8 cellular contexts compared by ENCODE assay signal in genomic region chr19:19063183-19064097, GRCh38. TPM values are rescaled to one million over a fixed set of nuclear protein-coding genes. Genes with fewer than 3 reads are reported as not detected.
DNase-seq lines count a peak whose midpoint lies in the region; ATAC-seq, FAIRE-seq and TF ChIP-seq lines count a peak whose summit lies in the region.

TSS of gene SLC25A42 (plus strand) at chr19:19063994. CDS start at chr19:19096125, 32,131 bp downstream.

- TF ChIP-seq CTCF in OCI-LY7 (conservative IDR thresholded peaks at IDR 0.05; ENCODE audit: low read length) (no peak), endothelial cell of umbilical vein (IDR thresholded peaks at IDR 0.05; ENCODE audit: extremely low read depth in 1 of 2, insufficient read depth in 1 of 2, low read depth in 1 of 2, low read length in 2 of 2) (no peak)

- H3K9me3 ChIP-seq in OCI-LY7 (ENCODE audit: low read length) (no peaks in the 10 kb centered on the region), endothelial cell of umbilical vein (replicated peaks; ENCODE audit: control insufficient read depth, insufficient read depth, low read length) (no peaks in the 10 kb centered on the region)

- ATAC-seq in GM21526 (IDR thresholded peaks at IDR 0.05; ENCODE audit: low FRiP score, unreplicated experiment), result peak; percentile 80

- DNase-seq in D341Med (ENCODE audit: low spot score) (peak; percentile 98), HuH-7.5 (ENCODE audit: low spot score) (peak; percentile 100), OCI-LY7 (ENCODE audit: low spot score) (peak; percentile 99), activated T-cell treated with anti-CD3 and anti-CD28 coated beads for 1 hour (ENCODE audit: low read depth) (peak; percentile 94), endothelial cell of umbilical vein (ENCODE audit: low read depth, low spot score) (peak; percentile 100), midbrain (lab: John Stamatoyannopoulos, UW) (peak; percentile 100)
- peak; percentile 96 to 98 for DNase-seq in stimulated activated CD8-positive, alpha-beta memory T cell treated with anti-CD3 and anti-CD28 coated beads, Interleukin-2, amount 100 ng/mL, for 1 hour (ENCODE audit: low read depth in 2 of 2)

- peaks cover 26% of the 10 kb centered on the region; the same call in 1 of the 2 replicates for H3K36me3 ChIP-seq in OCI-LY7 (ENCODE audit: insufficient read depth, low read length)
- peaks cover 3% of the 10 kb centered on the region in 2 experiments for H3K36me3 ChIP-seq in endothelial cell of umbilical vein (ENCODE audit: control insufficient read depth in 2 of 2, extremely low read depth in 1 of 2, insufficient read depth in 2 of 2, low read length in 2 of 2)

- dilution Hi-C loops in endothelial cell of umbilical vein (cut with MboI; ENCODE audit: extremely low pct_ligation_motif_present, low sequenced_read_pairs), result no loop called here

- no peaks in the 10 kb centered on the region for H3K9me2 ChIP-seq in OCI-LY7 (ENCODE audit: insufficient read depth, low read length)

- H3K4me2 ChIP-seq in OCI-LY7 (ENCODE audit: low read length) (peak within 1 kb of the TSS; percentile 88), endothelial cell of umbilical vein (ENCODE audit: insufficient read depth, low read length) (peak within 1 kb of the TSS; percentile 75)

- peak; percentile 51 for TF ChIP-seq POLR2A in endothelial cell of umbilical vein (IDR thresholded peaks at IDR 0.05; ENCODE audit: low read depth, low read length)

- H3K9me1 ChIP-seq in endothelial cell of umbilical vein (replicated peaks; ENCODE audit: control insufficient read depth, extremely low read depth, insufficient read depth, low read length), result no peaks in the 10 kb centered on the region

- no peaks in the 10 kb centered on the region for H3K27me3 ChIP-seq in endothelial cell of umbilical vein (ENCODE audit: control insufficient read depth in 2 of 2, insufficient read depth in 2 of 2, low read length in 2 of 2)

- H3K79me2 ChIP-seq in OCI-LY7 (ENCODE audit: insufficient read depth, low read depth, low read length) (peaks cover 17% of the 10 kb centered on the region; the same call in 1 of the 2 replicates), endothelial cell of umbilical vein (ENCODE audit: control insufficient read depth, insufficient read depth, low read length) (no peaks in the 10 kb centered on the region)

- H3K4me1 ChIP-seq in OCI-LY7 (ENCODE audit: insufficient read depth, low read length, poor library complexity, severe bottlenecking) (peaks cover 33% of the 10 kb centered on the region), endothelial cell of umbilical vein (ENCODE audit: control insufficient read depth, extremely low read depth, insufficient read depth, low read length) (peaks cover 21% of the 10 kb centered on the region)

- H3K27ac ChIP-seq in OCI-LY7 (ENCODE audit: low read depth, low read length, poor library complexity, severe bottlenecking) (peak within 1 kb of the TSS; percentile 58), endothelial cell of umbilical vein (ENCODE audit: insufficient read depth, low read depth, low read length) (no peak within 1 kb of the TSS)

- intact Hi-C loops in OCI-LY7 (cut with micrococcal nuclease; ENCODE audit: unreplicated experiment), result loop anchor here (2.0 to 10.0 kb wide), 4 partner anchors 54 to 261 kb away; partner anchors contain the start of genes MAU2, SUGP1 and TMEM161A
- intact Hi-C loops in endothelial cell of umbilical vein (cut with micrococcal nuclease), result loop anchor here (1.0 to 5.0 kb wide), 3 partner anchors 30 to 75 kb away; partner anchors contain the start of genes ARMC6, SUGP2 and TMEM161A

- CTCF ChIA-PET in OCI-LY7 (lab: Charles Lee; ENCODE audit: unreplicated experiment), result no interaction called here
- CTCF ChIA-PET in endothelial cell of umbilical vein (lab: Charles Lee), result interaction anchor here (0.6 to 1.5 kb wide), 7 partner anchors 9 to 111 kb away, joined by 3 to 7 read pairs (median 5); no protein-coding TSS in a partner anchor

- FAIRE-seq in endothelial cell of umbilical vein (lab: Jason Lieb, UNC), result peak; percentile 99

- BruUV-seq in OCI-LY7 (replicated peaks; lab: Mats Ljungman, UMichigan) (no TSS peak), endothelial cell of umbilical vein (replicated peaks; lab: Mats Ljungman, UMichigan) (no TSS peak)

- H3K9ac ChIP-seq in endothelial cell of umbilical vein (replicated peaks; ENCODE audit: extremely low read depth, insufficient read depth, low read length), result peak within 1 kb of the TSS; percentile 19

- POLR2A ChIA-PET in OCI-LY7 (lab: Charles Lee) (interaction anchor here (0.5 to 0.8 kb wide), 3 partner anchors 25 to 147 kb away, joined by 3 to 4 read pairs (median 3); partner anchors contain the start of gene MEF2B), endothelial cell of umbilical vein (lab: Charles Lee) (no interaction called here)

- H2AFZ ChIP-seq in OCI-LY7 (ENCODE audit: low read length) (peak within 1 kb of the TSS; percentile 44; the same call in 1 of the 2 replicates), endothelial cell of umbilical vein (ENCODE audit: low read depth, low read length) (peak within 1 kb of the TSS; percentile 75)

- no peaks in the 10 kb centered on the region for H4K20me1 ChIP-seq in OCI-LY7 (ENCODE audit: insufficient read depth, low read length)
- no peaks in the 10 kb centered on the region for H4K20me1 ChIP-seq in endothelial cell of umbilical vein (replicated peaks; ENCODE audit: control insufficient read depth, extremely low read depth, insufficient read depth, low read length)

- H3K4me3 ChIP-seq in OCI-LY7 (ENCODE audit: low read depth, low read length, poor library complexity, severe bottlenecking), result peak within 1 kb of the TSS; percentile 82
- peak within 1 kb of the TSS; percentile 20 to 52 (median 47) for H3K4me3 ChIP-seq in endothelial cell of umbilical vein (replicated peaks in 1 of 3; ENCODE audit: insufficient read depth in 1 of 3, low read depth in 1 of 3, low read length in 3 of 3)

TF ChIP-seq in endothelial cell of umbilical vein, 7 proteins besides CTCF, POLR2A, EP300 and RAD21:
- TF ChIP-seq FOS (IDR thresholded peaks at IDR 0.05; ENCODE audit: borderline replicate concordance, insufficient read depth, low read length) (no peak), POLR2AphosphoS5 (IDR thresholded peaks at IDR 0.05; ENCODE audit: insufficient read depth, low read depth, low read length) (peak; percentile 74), GATA2 (IDR thresholded peaks at IDR 0.05; ENCODE audit: insufficient read depth, insufficient read length, low read depth, low read length) (no peak)

RNA-seq across cellular contexts. Expression of gene SLC25A42, which starts in this region (rescaled TPM):
- total RNA-seq in OCI-LY7 (2014; rRNA removed; shearing (Covaris generic)), result 12.9 and 13.8 TPM in 2 replicates
- total RNA-seq in OCI-LY7 (2022) (23.4 and 25.2 TPM in 2 replicates), endothelial cell of umbilical vein (6.2 and 8.2 TPM in 2 replicates)
- 6.3 and 7.2 TPM in 2 replicates for polyA plus RNA-seq in endothelial cell of umbilical vein
- polyA plus RNA-seq in endothelial cell of umbilical vein (2011; cell fraction: cytosol; rRNA removed), result 3.8 and 6.0 TPM in 2 replicates
- 10.0 and 11.2 TPM in 2 replicates for polyA plus RNA-seq in endothelial cell of umbilical vein (2011; cell fraction: nucleus; rRNA removed)
- polyA plus RNA-seq in endothelial cell of umbilical vein (2012), result 6.1 and 6.5 TPM in 2 replicates
- 4.0 and 7.4 TPM in 2 replicates for polyA minus RNA-seq in endothelial cell of umbilical vein
- polyA minus RNA-seq in endothelial cell of umbilical vein (2011; cell fraction: cytosol; rRNA and poly(A)+ RNA removed), result 6.3 TPM
- 3.7 and 7.3 TPM in 2 replicates for polyA minus RNA-seq in endothelial cell of umbilical vein (2011; cell fraction: nucleus; rRNA and poly(A)+ RNA removed)
